ENCODE assay signal across 19 cellular contexts in genomic region chr10:11143240-11143639, GRCh38.
DNase-seq lines count a peak whose midpoint lies in the region; ATAC-seq and TF ChIP-seq lines count a peak whose summit lies in the region.
"Had no signal": no experiment of that assay in that cellular context is flagged by ENCODE, and none has a peak within 500 bp of the region (broad histone marks: within the 10 kb centered on the region; RNA-seq: fewer than 3 reads in every experiment).

No MANE protein-coding gene starts in this region.

- H3K4me3 Mint-ChIP-seq in T-helper 1 cell treated with Interleukin-12 subunit alpha and Interleukin-12 subunit beta and Interleukin-4 antibody, amounts not matched to agents 30 μg/mL and 1 μg/mL, for 36 hours = no peak overlapping the region
- no peak overlapping the region for H3K4me3 Mint-ChIP-seq in H9
- no peak overlapping the region for H3K4me3 Mint-ChIP-seq in activated naive CD8-positive, alpha-beta T cell
- H3K4me3 Mint-ChIP-seq in naive thymus-derived CD8-positive, alpha-beta T cell = peak overlapping the region in 7 of 10 donors; percentile 7 to 76 (median 43)

- H2BK12ac ChIP-seq in H9 (ENCODE audit: insufficient read length, low read depth, low read length) = no peak overlapping the region

- 0 out of 2 replicates have a peak, but pooled peaks cover 2% of the 10 kb centered on the region for H3K79me2 ChIP-seq in H9 (ENCODE audit: insufficient read depth, low read length)

- peak overlapping the region; percentile 50 for H3K27ac Mint-ChIP-seq in T-helper 1 cell treated with Interleukin-12 subunit alpha and Interleukin-12 subunit beta and Interleukin-4 antibody, amounts not matched to agents 30 μg/mL and 1 μg/mL, for 36 hours
- H3K27ac Mint-ChIP-seq in H9 = peak overlapping the region in 2 of 3 experiments; percentile 20 to 64; a peak in 5 of 7 replicates
- H3K27ac Mint-ChIP-seq in activated naive CD8-positive, alpha-beta T cell = peak overlapping the region; percentile 52
- H3K27ac Mint-ChIP-seq in naive thymus-derived CD8-positive, alpha-beta T cell = peak overlapping the region in 9 of 10 donors; percentile 82 to 99 (median 87)

- no peaks in the 10 kb centered on the region for H3K79me1 ChIP-seq in H9 (ENCODE audit: insufficient read depth, low read depth, low read length, poor library complexity, severe bottlenecking)

- peaks cover 8% of the 10 kb centered on the region for H3K36me3 Mint-ChIP-seq in T-helper 1 cell treated with Interleukin-12 subunit alpha and Interleukin-12 subunit beta and Interleukin-4 antibody, amounts not matched to agents 30 μg/mL and 1 μg/mL, for 36 hours (ENCODE audit: low read depth)
- peaks cover 2 to 13% (median 2%) of the 10 kb centered on the region in 3 experiments; a peak in 4 of 7 replicates for H3K36me3 Mint-ChIP-seq in H9 (ENCODE audit: insufficient read depth in 1 of 3, low read depth in 3 of 3)
- no peaks in the 10 kb centered on the region for H3K36me3 Mint-ChIP-seq in activated naive CD8-positive, alpha-beta T cell
- H3K36me3 Mint-ChIP-seq in naive thymus-derived CD8-positive, alpha-beta T cell = no peaks in the 10 kb centered on the region

- no peak overlapping the region for H4K91ac ChIP-seq in H9 (ENCODE audit: insufficient read length, low read depth, low read length)

- DNase-seq in T-helper 1 cell = no peak
- no peak for DNase-seq in H9
- DNase-seq in naive thymus-derived CD8-positive, alpha-beta T cell = no peak
- no peak for DNase-seq in cerebellum (ENCODE audit: low spot score)
- no peak for DNase-seq in NCI-H748 treated with DMSO at 0.1 percent for 48 hours (lab: John Stamatoyannopoulos, UW)
- DNase-seq: activated T-cell treated with anti-CD3 and anti-CD28 coated beads for 4 hours; adrenal gland; central memory CD4-positive, alpha-beta T cell; hippocampal formation; KG1; RPMI8226; sigmoid colon; tibial artery had no signal

- no peaks in the 10 kb centered on the region for H3K23me2 ChIP-seq in H9 (ENCODE audit: insufficient read length, low read depth, low read length, poor library complexity, severe bottlenecking)

- H4K8ac ChIP-seq in H9 (replicated peaks; ENCODE audit: insufficient read length, low read depth, low read length) = no peak overlapping the region

- no peaks in the 10 kb centered on the region for H4K20me1 ChIP-seq in H9 (ENCODE audit: control insufficient read depth, insufficient read depth, insufficient read length)

- peaks cover 70% of the 10 kb centered on the region for H3K4me1 Mint-ChIP-seq in T-helper 1 cell treated with Interleukin-12 subunit alpha and Interleukin-12 subunit beta and Interleukin-4 antibody, amounts not matched to agents 30 μg/mL and 1 μg/mL, for 36 hours (ENCODE audit: low read depth)
- H3K4me1 Mint-ChIP-seq in H9 = peaks cover 62 to 65% of the 10 kb centered on the region in 2 experiments
- H3K4me1 Mint-ChIP-seq in activated naive CD8-positive, alpha-beta T cell (ENCODE audit: low read depth) = peaks cover 87% of the 10 kb centered on the region
- peaks cover 50 to 90% (median 85%) of the 10 kb centered on the region in 4 donors for H3K4me1 Mint-ChIP-seq in naive thymus-derived CD8-positive, alpha-beta T cell

- H2BK20ac ChIP-seq in H9 (ENCODE audit: low read depth, low read length, poor library complexity, severe bottlenecking) = no peak overlapping the region

- H3K27me3 Mint-ChIP-seq in T-helper 1 cell treated with Interleukin-12 subunit alpha and Interleukin-12 subunit beta and Interleukin-4 antibody, amounts not matched to agents 30 μg/mL and 1 μg/mL, for 36 hours (ENCODE audit: low read depth) = no peaks in the 10 kb centered on the region
- H3K27me3 Mint-ChIP-seq in H9 (ENCODE audit: low read depth) = no peaks in the 10 kb centered on the region
- no peaks in the 10 kb centered on the region for H3K27me3 Mint-ChIP-seq in activated naive CD8-positive, alpha-beta T cell
- H3K27me3 Mint-ChIP-seq in naive thymus-derived CD8-positive, alpha-beta T cell = no peaks in the 10 kb centered on the region

- H3K9ac ChIP-seq in H9 (ENCODE audit: extremely low read depth, insufficient read length, low read length) = no peak overlapping the region

- H2BK5ac ChIP-seq in H9 (ENCODE audit: insufficient read length, low read length) = no peak overlapping the region

- POLR2A ChIA-PET in naive thymus-derived CD8-positive, alpha-beta T cell (lab: Charles Lee) = interaction anchor here (24.2 kb wide), 1 partner anchor 28 kb away, joined by 970 read pairs; no protein-coding TSS in a partner anchor

- H3K23ac ChIP-seq in H9 (ENCODE audit: insufficient read length, low read depth, low read length) = no peak overlapping the region

- no peak overlapping the region for H3K18ac ChIP-seq in H9 (ENCODE audit: insufficient read length, low read depth, low read length)

- no peak overlapping the region for H3K56ac ChIP-seq in H9 (ENCODE audit: insufficient read length, low read depth, low read length)

- no peak overlapping the region for H2AFZ ChIP-seq in H9 (ENCODE audit: low read length)

- no peak overlapping the region for H4K5ac ChIP-seq in H9 (ENCODE audit: insufficient read length, low read depth, low read length)

- no peak overlapping the region for H3K14ac ChIP-seq in H9 (ENCODE audit: insufficient read depth, low read length)

- no peak overlapping the region for H2BK120ac ChIP-seq in H9 (ENCODE audit: low read depth, low read length, poor library complexity, severe bottlenecking)

- no peak overlapping the region for H2AK5ac ChIP-seq in H9 (ENCODE audit: insufficient read length, low read length)

- no peak for ATAC-seq in naive thymus-derived CD8-positive, alpha-beta T cell
- no peak for ATAC-seq in HG03095 (IDR thresholded peaks at IDR 0.05; ENCODE audit: unreplicated experiment)

- H2BK15ac ChIP-seq in H9 (ENCODE audit: low read depth, low read length) = no peak overlapping the region

- H3K4me1 ChIP-seq in H9 (ENCODE audit: insufficient read depth, low read length) = peaks cover 12% of the 10 kb centered on the region; the same call in 1 of the 2 replicates
- H3K4me1 ChIP-seq: adrenal gland had no signal

- no peak overlapping the region for H3K4ac ChIP-seq in H9 (ENCODE audit: low read depth, low read length)

- H3T11ph ChIP-seq in H9 (ENCODE audit: low read length) = no peak overlapping the region

- no peak for TF ChIP-seq CTCF in H9 (conservative IDR thresholded peaks at IDR 0.05)

- H3K27ac ChIP-seq in H9 (ENCODE audit: insufficient read length, low read depth, low read length) = no peak overlapping the region
- H3K27ac ChIP-seq: 22Rv1, adrenal gland, C4-2B, HL-60, sigmoid colon, tibial artery had no signal

- H3K9me3 ChIP-seq in H9 (ENCODE audit: control insufficient read depth, low read depth, low read length) = no peaks in the 10 kb centered on the region
- H3K9me3 ChIP-seq: adrenal gland, sigmoid colon, tibial artery had no signal

- no CpG with 5 or more reads among the region's 5 CpGs for WGBS in H9 (ENCODE audit: extremely low coverage, insufficient read length, low lambda C conversion rate)

- H3K4me2 ChIP-seq in H9 (ENCODE audit: insufficient read depth, insufficient read length, low read length) = no peak overlapping the region

- no peaks in the 10 kb centered on the region for H3K9me3 Mint-ChIP-seq in T-helper 1 cell treated with Interleukin-12 subunit alpha and Interleukin-12 subunit beta and Interleukin-4 antibody, amounts not matched to agents 30 μg/mL and 1 μg/mL, for 36 hours
- H3K9me3 Mint-ChIP-seq in H9 = peaks cover 0 to 3% of the 10 kb centered on the region in 2 experiments; a peak in 1 of 5 replicates
- no peaks in the 10 kb centered on the region for H3K9me3 Mint-ChIP-seq in activated naive CD8-positive, alpha-beta T cell (ENCODE audit: low read depth)
- no peaks in the 10 kb centered on the region for H3K9me3 Mint-ChIP-seq in naive thymus-derived CD8-positive, alpha-beta T cell

- no peaks in the 10 kb centered on the region for H3K27me3 ChIP-seq in H9 (ENCODE audit: insufficient read depth, low read length)
- H3K27me3 ChIP-seq: adrenal gland, sigmoid colon, tibial artery had no signal

Comparison
In these comparisons a context has a peak if more than half of its experiments do, and no peak if none do; other contexts are left out.
1. H3K4me3 Mint-ChIP-seq: peak in naive thymus-derived CD8-positive, alpha-beta T cell (7 of 10); none in T-helper 1 cell treated with Interleukin-12 subunit alpha and Interleukin-12 subunit beta and Interleukin-4 antibody, amounts not matched to agents 30 μg/mL and 1 μg/mL, for 36 hours (single experiment), H9 (0 of 2) and activated naive CD8-positive, alpha-beta T cell (single experiment).
2. Peak in every context shown above with its lines, with median percentiles within 50 percentile points of each other: H3K27ac Mint-ChIP-seq.